Comparison of ENCODE assay signal across 1 cellular context in genomic region chr18:42174909-42175308, GRCh38.
TF ChIP-seq lines count a peak whose summit lies in the region.

No MANE protein-coding gene starts in this region.

TF ChIP-seq in HepG2, 621 proteins besides CTCF, POLR2A, EP300 and RAD21 (continued from another document):
- TF ChIP-seq REST (IDR thresholded peaks at IDR 0.05; ENCODE audit: borderline replicate concordance in 1 of 2, low read depth in 1 of 2, low read length in 2 of 2), result peak; percentile 29 to 91
